ENCODE assay signal across 28 cellular contexts in the genomic region with DNA sequence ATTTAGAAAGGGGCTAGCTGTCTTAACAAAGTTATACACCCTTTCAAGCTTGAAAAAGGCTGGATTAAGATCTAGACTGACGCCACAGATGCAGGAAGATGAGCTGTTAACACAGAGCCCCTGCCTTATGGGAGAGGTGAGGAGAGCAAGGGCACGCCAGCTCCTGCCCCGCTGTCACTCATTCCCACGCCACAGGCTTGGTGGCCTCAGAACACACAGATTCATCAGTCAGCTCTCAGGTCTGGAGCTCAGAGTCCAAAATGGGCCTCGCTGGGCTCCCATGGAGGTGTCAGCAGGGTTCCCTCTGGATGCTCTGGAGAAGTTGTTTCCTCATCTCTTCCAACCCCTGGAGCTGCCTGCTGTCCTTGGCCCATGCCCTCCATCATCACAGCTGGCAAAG.
A peak's percentile ranks its signal among the peaks of the same experiment; 100 is the strongest.
DNase-seq lines count a peak whose midpoint lies in the region; ATAC-seq, FAIRE-seq and TF ChIP-seq lines count a peak whose summit lies in the region.
"Had no signal": no experiment of that assay in that cellular context is flagged by ENCODE, and none has a peak within 500 bp of the region (broad histone marks: within the 10 kb centered on the region; RNA-seq: fewer than 3 reads in every experiment).

No MANE protein-coding gene starts in this region.

- in situ Hi-C loops in GM13976 (cut with MboI; ENCODE audit: low sequenced_read_pairs, unreplicated experiment): no loop called here

- ATAC-seq in stimulated activated effector memory CD8-positive, alpha-beta T cell treated with anti-CD3 and anti-CD28 coated beads, Interleukin-12 subunit alpha, Interleukin-12 subunit beta, amount 100 ng/mL, for 72 hours: peak; percentile 11
- ATAC-seq in WTC11: no peak
- no peak for ATAC-seq in CD8-positive, alpha-beta T cell

- no peak overlapping the region for H3K4me3 Mint-ChIP-seq in stimulated activated effector memory CD8-positive, alpha-beta T cell treated with anti-CD3 and anti-CD28 coated beads, Interleukin-12 subunit alpha, Interleukin-12 subunit beta, amount 100 ng/mL, for 72 hours
- no peak overlapping the region for H3K4me3 Mint-ChIP-seq in WTC11
- no peak overlapping the region for H3K4me3 Mint-ChIP-seq in CD8-positive, alpha-beta T cell
- H3K4me3 Mint-ChIP-seq: CD4-positive, CD25-positive, alpha-beta regulatory T cell; H9 had no signal

- H3K9me3 ChIP-seq in A673 (ENCODE audit: low read depth, low read length, poor library complexity, severe bottlenecking) (peaks cover 9% of the 10 kb centered on the region), kidney (ENCODE audit: control insufficient read depth in 1 of 2, low read length in 2 of 2) (peaks cover 0 to 5% of the 10 kb centered on the region in 2 donors)
- no peaks in the 10 kb centered on the region for H3K9me3 ChIP-seq in CD8-positive, alpha-beta T cell (ENCODE audit: low read length)
- H3K9me3 ChIP-seq: BE2C had no signal

- BruUV-seq in A673 (replicated peaks; lab: Mats Ljungman, UMichigan): no TSS peak

- FAIRE-seq in kidney (lab: Jason Lieb, UNC): no peak
- FAIRE-seq: D721Med, GM18507, HTR-8/SVneo had no signal

- no peak overlapping the region for H3K27ac Mint-ChIP-seq in stimulated activated effector memory CD8-positive, alpha-beta T cell treated with anti-CD3 and anti-CD28 coated beads, Interleukin-12 subunit alpha, Interleukin-12 subunit beta, amount 100 ng/mL, for 72 hours
- H3K27ac Mint-ChIP-seq in WTC11: no peak overlapping the region
- no peak overlapping the region for H3K27ac Mint-ChIP-seq in CD8-positive, alpha-beta T cell
- H3K27ac Mint-ChIP-seq: CD4-positive, CD25-positive, alpha-beta regulatory T cell; H9 had no signal

- H3K27me3 Mint-ChIP-seq in WTC11 (ENCODE audit: low read depth): peaks cover 7% of the 10 kb centered on the region
- no peaks in the 10 kb centered on the region for H3K27me3 Mint-ChIP-seq in CD8-positive, alpha-beta T cell (ENCODE audit: low read depth)
- H3K27me3 Mint-ChIP-seq: CD4-positive, CD25-positive, alpha-beta regulatory T cell had no signal

- no peaks in the 10 kb centered on the region for H3K4me1 Mint-ChIP-seq in stimulated activated effector memory CD8-positive, alpha-beta T cell treated with anti-CD3 and anti-CD28 coated beads, Interleukin-12 subunit alpha, Interleukin-12 subunit beta, amount 100 ng/mL, for 72 hours
- no peaks in the 10 kb centered on the region for H3K4me1 Mint-ChIP-seq in WTC11
- no peaks in the 10 kb centered on the region for H3K4me1 Mint-ChIP-seq in CD8-positive, alpha-beta T cell (ENCODE audit: low read depth)
- H3K4me1 Mint-ChIP-seq: CD4-positive, CD25-positive, alpha-beta regulatory T cell; H9 had no signal

- peak; percentile 18 for DNase-seq in NCI-H82 (lab: John Stamatoyannopoulos, UW)
- DNase-seq in NCI-H82 treated with DMSO at 0.1 percent for 48 hours (lab: John Stamatoyannopoulos, UW; ENCODE audit: unreplicated experiment): no peak
- DNase-seq in A673 (ENCODE audit: low spot score): peak; percentile 85
- peak; percentile 28 for DNase-seq in kidney
- no peak for DNase-seq in stimulated activated effector memory CD8-positive, alpha-beta T cell treated with anti-CD3 and anti-CD28 coated beads, Interleukin-12 subunit alpha, Interleukin-12 subunit beta, amount 100 ng/mL, for 72 hours (ENCODE audit: low spot score in 2 of 2)
- DNase-seq in GM13976 (ENCODE audit: low spot score): no peak
- no peak for DNase-seq in WTC11 (ENCODE audit: low spot score)
- DNase-seq in CD8-positive, alpha-beta T cell: no peak
- DNase-seq: ACHN; BE2C; CD4-positive, CD25-positive, alpha-beta regulatory T cell; GM23248; H9; KBM-7; MV-4-11; NCI-H1105; NCI-H1436 treated with DMSO at 0.1 percent for 48 hours; NCI-H187 treated with DMSO at 0.1 percent for 48 hours; NCI-H2171 treated with DMSO at 0.1 percent for 48 hours; NCI-H345; NCI-H510A treated with DMSO at 0.1 percent for 48 hours; NK-92 treated with Interleukin-12 subunit alpha and Interleukin-12 subunit beta, amount 100 ng/mL, for 24 hours; PC-9; Right ventricle myocardium superior had no signal

- CTCF ChIA-PET in A673 (lab: Charles Lee) (interaction anchor here (0.7 kb wide), 1 partner anchor 166 kb away, joined by 3 read pairs; no protein-coding TSS in a partner anchor), WTC11 (lab: Charles Lee) (no interaction called here)
- CTCF ChIA-PET in CD8-positive, alpha-beta T cell (lab: Charles Lee): no interaction called here

- H3K9ac ChIP-seq in kidney (ENCODE audit: low read length in 2 of 2): no peak overlapping the region
- H3K9ac ChIP-seq: GM23248 had no signal

- POLR2A ChIA-PET in A673 (lab: Charles Lee; ENCODE audit: low non-redundant PET) (interaction anchor here (1.0 kb wide), 1 partner anchor 10 kb away, joined by 6 read pairs; no protein-coding TSS in a partner anchor), WTC11 (lab: Charles Lee) (no interaction called here)
- POLR2A ChIA-PET in CD8-positive, alpha-beta T cell (lab: Charles Lee): no interaction called here

- H3K27ac ChIP-seq in A673 (ENCODE audit: low read depth, low read length, poor library complexity, severe bottlenecking) (peak overlapping the region; percentile 98), kidney (ENCODE audit: low read depth in 2 of 2, low read length in 2 of 2) (no peak overlapping the region)
- no peak overlapping the region for H3K27ac ChIP-seq in CD8-positive, alpha-beta T cell (ENCODE audit: low read depth, low read length)
- H3K27ac ChIP-seq: 22Rv1, GM23248, PC-9 had no signal

- H3K4me1 ChIP-seq in A673 (ENCODE audit: insufficient read depth, low read length, poor library complexity, severe bottlenecking) (peaks cover 24% of the 10 kb centered on the region), kidney (ENCODE audit: control insufficient read depth in 1 of 2, insufficient read depth in 1 of 2, low read depth in 1 of 2, low read length in 2 of 2) (peaks cover 0 to 2% of the 10 kb centered on the region in 2 donors)
- no peaks in the 10 kb centered on the region for H3K4me1 ChIP-seq in CD8-positive, alpha-beta T cell (ENCODE audit: insufficient read depth, low read length)
- H3K4me1 ChIP-seq: BE2C had no signal

- H3K4me3 ChIP-seq in A673 (ENCODE audit: low read depth, low read length, poor library complexity, severe bottlenecking): no peak overlapping the region
- H3K4me3 ChIP-seq in kidney (ENCODE audit: low read length in 2 of 2): no peak overlapping the region
- no peak overlapping the region for H3K4me3 ChIP-seq in CD8-positive, alpha-beta T cell (ENCODE audit: low read depth, low read length)
- H3K4me3 ChIP-seq: GM23248, PC-9 had no signal

- no peaks in the 10 kb centered on the region for H3K36me3 Mint-ChIP-seq in stimulated activated effector memory CD8-positive, alpha-beta T cell treated with anti-CD3 and anti-CD28 coated beads, Interleukin-12 subunit alpha, Interleukin-12 subunit beta, amount 100 ng/mL, for 72 hours
- H3K36me3 Mint-ChIP-seq in WTC11: peaks cover 44% of the 10 kb centered on the region
- no peaks in the 10 kb centered on the region for H3K36me3 Mint-ChIP-seq in CD8-positive, alpha-beta T cell
- H3K36me3 Mint-ChIP-seq: CD4-positive, CD25-positive, alpha-beta regulatory T cell had no signal

- TF ChIP-seq CTCF in A673 (conservative IDR thresholded peaks at IDR 0.05; ENCODE audit: low read depth, low read length) (no peak), kidney (IDR thresholded peaks at IDR 0.05; ENCODE audit: borderline replicate concordance, extremely low read depth, insufficient read depth) (no peak), GM13976 (IDR thresholded peaks at IDR 0.05; ENCODE audit: borderline replicate concordance, control extremely low read depth, extremely low read depth, insufficient read depth, missing control alignments) (no peak), WTC11 (IDR thresholded peaks at IDR 0.05) (no peak)
- no peak for TF ChIP-seq CTCF in CD8-positive, alpha-beta T cell (IDR thresholded peaks at IDR 0.05)

- intact Hi-C loops in A673 (cut with micrococcal nuclease; ENCODE audit: unreplicated experiment): loop anchor here (2.0 to 10.0 kb wide), 4 partner anchors 210 to 578 kb away; no protein-coding TSS in a partner anchor
- intact Hi-C loops in kidney (cut with DNase I): no loop called here
- intact Hi-C loops in CD8-positive, alpha-beta T cell (cut with DNase I, micrococcal nuclease): no loop called here

- H3K36me3 ChIP-seq in A673 (ENCODE audit: insufficient read depth, low read length, poor library complexity, severe bottlenecking) (no peaks in the 10 kb centered on the region), kidney (ENCODE audit: control insufficient read depth in 1 of 2, insufficient read depth in 2 of 2, low read length in 2 of 2) (no peaks in the 10 kb centered on the region)
- no peaks in the 10 kb centered on the region for H3K36me3 ChIP-seq in CD8-positive, alpha-beta T cell (ENCODE audit: insufficient read depth, low read length)
- H3K36me3 ChIP-seq: BE2C had no signal

- H3K9me3 Mint-ChIP-seq in stimulated activated effector memory CD8-positive, alpha-beta T cell treated with anti-CD3 and anti-CD28 coated beads, Interleukin-12 subunit alpha, Interleukin-12 subunit beta, amount 100 ng/mL, for 72 hours: peaks cover 25% of the 10 kb centered on the region
- peaks cover 54% of the 10 kb centered on the region for H3K9me3 Mint-ChIP-seq in WTC11
- peaks cover 19% of the 10 kb centered on the region for H3K9me3 Mint-ChIP-seq in CD8-positive, alpha-beta T cell

- no peaks in the 10 kb centered on the region for H3K27me3 ChIP-seq in A673 (replicated peaks; ENCODE audit: insufficient read depth, low read depth, low read length, poor library complexity)
- H3K27me3 ChIP-seq in CD8-positive, alpha-beta T cell (ENCODE audit: insufficient read depth, low read length): no peaks in the 10 kb centered on the region
- H3K27me3 ChIP-seq: BE2C had no signal

TF ChIP-seq in WTC11, 78 proteins besides CTCF, POLR2A, EP300 and RAD21 (continues in another document):
- no peak for TF ChIP-seq IRF2 (CRISPR knock-in tag; IDR thresholded peaks at IDR 0.05; ENCODE audit: borderline replicate concordance, low read depth)
- no peak for TF ChIP-seq SMAD4 (CRISPR knock-in tag; IDR thresholded peaks at IDR 0.05)
- no peak for TF ChIP-seq ATF1 (CRISPR knock-in tag; IDR thresholded peaks at IDR 0.05)
- no peak for TF ChIP-seq ZNF232 (CRISPR knock-in tag; IDR thresholded peaks at IDR 0.05)
- TF ChIP-seq ZNF671 (CRISPR knock-in tag; IDR thresholded peaks at IDR 0.05): no peak
- TF ChIP-seq GTF2I (CRISPR knock-in tag; conservative IDR thresholded peaks at IDR 0.05): no peak
- TF ChIP-seq RORB (CRISPR knock-in tag; IDR thresholded peaks at IDR 0.05): no peak
- TF ChIP-seq, protein P1, sequence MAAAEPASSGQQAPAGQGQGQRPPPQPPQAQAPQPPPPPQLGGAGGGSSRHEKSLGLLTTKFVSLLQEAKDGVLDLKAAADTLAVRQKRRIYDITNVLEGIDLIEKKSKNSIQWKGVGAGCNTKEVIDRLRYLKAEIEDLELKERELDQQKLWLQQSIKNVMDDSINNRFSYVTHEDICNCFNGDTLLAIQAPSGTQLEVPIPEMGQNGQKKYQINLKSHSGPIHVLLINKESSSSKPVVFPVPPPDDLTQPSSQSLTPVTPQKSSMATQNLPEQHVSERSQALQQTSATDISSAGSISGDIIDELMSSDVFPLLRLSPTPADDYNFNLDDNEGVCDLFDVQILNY (CRISPR knock-in tag; IDR thresholded peaks at IDR 0.05): no peak

Comparison
In these comparisons a context has a peak if more than half of its experiments do, and no peak if none do; other contexts are left out.
1. DNase-seq: peak in NCI-H82 (single experiment), A673 (single experiment) and kidney (single experiment); none in NCI-H82 treated with DMSO at 0.1 percent for 48 hours (single experiment), stimulated activated effector memory CD8-positive, alpha-beta T cell treated with anti-CD3 and anti-CD28 coated beads, Interleukin-12 subunit alpha, Interleukin-12 subunit beta, amount 100 ng/mL, for 72 hours (0 of 2), GM13976 (single experiment), WTC11 (single experiment) and CD8-positive, alpha-beta T cell (0 of 7).